28 cellular contexts compared by ENCODE assay signal in the genomic region with DNA sequence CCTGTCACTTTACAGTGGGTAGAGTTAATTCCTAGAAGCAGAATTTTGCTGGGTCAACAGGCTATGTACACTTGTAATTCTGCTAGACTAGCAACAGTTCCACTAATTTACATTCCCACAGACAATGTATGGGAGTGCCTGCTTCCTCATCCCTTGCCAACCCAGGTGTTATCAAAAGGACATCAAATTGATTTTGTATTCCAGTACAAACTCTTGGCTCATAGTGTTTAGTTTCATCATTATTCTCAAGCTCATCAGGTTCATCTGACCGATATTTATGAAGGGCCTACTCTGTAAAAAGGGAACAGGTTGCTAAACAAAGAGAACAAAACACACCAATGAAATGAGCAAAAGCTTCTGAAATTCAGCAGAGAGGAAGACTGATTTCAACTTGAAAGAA. TPM values are rescaled to one million over a fixed set of nuclear protein-coding genes. Genes with fewer than 3 reads are reported as not detected.
DNase-seq lines count a peak whose midpoint lies in the region; ATAC-seq, FAIRE-seq and TF ChIP-seq lines count a peak whose summit lies in the region.
"Had no signal": no experiment of that assay in that cellular context is flagged by ENCODE, and none has a peak within 500 bp of the region (broad histone marks: within the 10 kb centered on the region; RNA-seq: fewer than 3 reads in every experiment).

No MANE protein-coding gene starts in this region.

- no peak for TF ChIP-seq POLR2A in HepG2 (IDR thresholded peaks at IDR 0.05; ENCODE audit: insufficient read depth in 1 of 2, low read depth in 2 of 2, low read length in 2 of 2)

- TF ChIP-seq RAD21 in liver (IDR thresholded peaks at IDR 0.05) (peak; percentile 10 to 48), HepG2 (CRISPR knock-in tag; IDR thresholded peaks at IDR 0.05) (no peak)

- no TSS peak for BruUV-seq in HepG2 (replicated peaks; lab: Mats Ljungman, UMichigan)

- no peak overlapping the region for H3K4me3 Mint-ChIP-seq in activated T-helper 17 cell treated with anti-CD3 and anti-CD28 coated beads, Interleukin-2, amount 50 U/mL, for 72 hours
- no peak overlapping the region for H3K4me3 Mint-ChIP-seq in mesothelial cell of epicardium
- H3K4me3 Mint-ChIP-seq: brain; stimulated activated naive CD8-positive, alpha-beta T cell treated with anti-CD3 and anti-CD28 coated beads, Interleukin-15, Interleukin-2, amounts not matched to agents 100 ng/mL and 50 ng/mL, for 24 hours had no signal

- H3K4me1 ChIP-seq in liver (ENCODE audit: control insufficient read depth in 4 of 4, insufficient read depth in 4 of 4, low read length in 3 of 4) (peaks cover 4 to 56% (median 45%) of the 10 kb centered on the region in 4 donors), HepG2 (ENCODE audit: insufficient read depth, low read length) (peaks cover 32% of the 10 kb centered on the region), mesodermal cell (ENCODE audit: control insufficient read depth, insufficient read depth, low read length, poor library complexity, severe bottlenecking) (peaks cover 30% of the 10 kb centered on the region)

- DNase-seq in HepG2 (ENCODE audit: low spot score) (no peak), T1000 (lab: John Stamatoyannopoulos, UW) (no peak), mesothelial cell of epicardium (ENCODE audit: low spot score in 2 of 2, unreplicated experiment in 2 of 2) (no peak), G401 (ENCODE audit: low spot score) (no peak)
- DNase-seq: activated CD4-positive, alpha-beta T cell treated with anti-CD3 and anti-CD28 coated beads, Interleukin-2, amount 50 U/mL, for 4 hours; activated CD8-positive, alpha-beta memory T cell treated with anti-CD3 and anti-CD28 coated beads, Interleukin-2, amount 50 U/mL, for 4 hours; activated gamma-delta T cell; adrenal gland; BE2C; cerebellar nuclear complex; HCEC 1CT; NCI-H1417; NCI-H2029 treated with DMSO at 0.1 percent for 48 hours; NCI-H526; ovary; retina; T-helper 1 cell had no signal

- no peak overlapping the region for H2AFZ ChIP-seq in HepG2 (ENCODE audit: low read length)

- FAIRE-seq in HepG2 (lab: Jason Lieb, UNC): no peak
- FAIRE-seq: frontal cortex, GM12891 had no signal

- peak overlapping the region; percentile 27 for H3K27ac Mint-ChIP-seq in activated T-helper 17 cell treated with anti-CD3 and anti-CD28 coated beads, Interleukin-2, amount 50 U/mL, for 72 hours
- H3K27ac Mint-ChIP-seq in mesothelial cell of epicardium: no peak overlapping the region

- CTCF ChIA-PET in HepG2 (lab: Yijun Ruan, JAX; ENCODE audit: low intra/inter-chr PET ratio, low total read pairs): interaction anchor here (2.6 kb wide), 1 partner anchor 120 kb away, joined by 27 read pairs; no protein-coding TSS in a partner anchor

- TF ChIP-seq CTCF in liver (IDR thresholded peaks at IDR 0.05; ENCODE audit: low read depth, low read length, missing input control): no peak
- TF ChIP-seq CTCF in HepG2 (CRISPR knock-in tag; IDR thresholded peaks at IDR 0.05): no peak
- no peak for TF ChIP-seq CTCF in mesothelial cell of epicardium (IDR thresholded peaks at IDR 0.05; ENCODE audit: unreplicated experiment)

- no peaks in the 10 kb centered on the region for H3K9me3 Mint-ChIP-seq in activated T-helper 17 cell treated with anti-CD3 and anti-CD28 coated beads, Interleukin-2, amount 50 U/mL, for 72 hours
- H3K9me3 Mint-ChIP-seq in mesothelial cell of epicardium: no peaks in the 10 kb centered on the region
- H3K9me3 Mint-ChIP-seq: brain; stimulated activated naive CD8-positive, alpha-beta T cell treated with anti-CD3 and anti-CD28 coated beads, Interleukin-15, Interleukin-2, amounts not matched to agents 100 ng/mL and 50 ng/mL, for 24 hours had no signal

- H3K4me3 ChIP-seq in liver (ENCODE audit: low read depth in 1 of 3, low read length in 3 of 3): peak overlapping the region; percentile 12 to 31 (median 20)
- H3K4me3 ChIP-seq in HepG2 (replicated peaks in 1 of 3; ENCODE audit: insufficient read depth in 1 of 3, low read depth in 2 of 3, low read length in 3 of 3): no peak overlapping the region
- H3K4me3 ChIP-seq in mesodermal cell (ENCODE audit: extremely low read depth, insufficient read depth, low read length, poor library complexity, severe bottlenecking): no peak overlapping the region
- H3K4me3 ChIP-seq: adrenal gland, lung, ovary, SK-N-MC, smooth muscle cell, vagina had no signal

- no peak for TF ChIP-seq EP300 in HepG2 (IDR thresholded peaks at IDR 0.05; ENCODE audit: low read depth in 2 of 2, low read length in 2 of 2)
- no peak for TF ChIP-seq EP300 in HepG2 (CRISPR knock-in tag; IDR thresholded peaks at IDR 0.05; ENCODE audit: borderline replicate concordance)

- peak overlapping the region; percentile 29 to 76 for H3K27ac ChIP-seq in liver (ENCODE audit: low read depth in 1 of 2, low read length in 2 of 2)
- H3K27ac ChIP-seq in HepG2 (ENCODE audit: extremely low read length, insufficient read depth, low read length): no peak overlapping the region
- peak overlapping the region; percentile 30 for H3K27ac ChIP-seq in mesodermal cell (ENCODE audit: low read depth, low read length, severe bottlenecking)
- H3K27ac ChIP-seq: ovary, vagina had no signal

- 37% methylated on average over 1 of the region's 1 CpG for WGBS in liver
- WGBS in HepG2 (ENCODE audit: low lambda C conversion rate): 100% methylated on average over 1 of the region's 1 CpG
- no CpG with 5 or more reads among the region's 1 CpG for WGBS in mesodermal cell (ENCODE audit: insufficient coverage in 2 of 2), 2 experiments

- H3K4me1 Mint-ChIP-seq in activated T-helper 17 cell treated with anti-CD3 and anti-CD28 coated beads, Interleukin-2, amount 50 U/mL, for 72 hours: peaks cover 5% of the 10 kb centered on the region
- H3K4me1 Mint-ChIP-seq in mesothelial cell of epicardium: peaks cover 29% of the 10 kb centered on the region

- peaks cover 12% of the 10 kb centered on the region for H4K20me1 ChIP-seq in HepG2 (ENCODE audit: insufficient read depth, low read length)

- no peak overlapping the region for H3K4me2 ChIP-seq in HepG2 (ENCODE audit: low read depth, low read length)
- H3K4me2 ChIP-seq: smooth muscle cell had no signal

- H3K9me3 ChIP-seq in liver (ENCODE audit: control insufficient read depth in 4 of 4, low read length in 3 of 4): no peaks in the 10 kb centered on the region
- H3K9me3 ChIP-seq in HepG2 (ENCODE audit: low read length): no peaks in the 10 kb centered on the region
- no peaks in the 10 kb centered on the region for H3K9me3 ChIP-seq in mesodermal cell (ENCODE audit: control insufficient read depth, low read length)
- H3K9me3 ChIP-seq: adrenal gland, BE2C, ovary, vagina had no signal

- POLR2A ChIA-PET in HepG2 (lab: Yijun Ruan, JAX): interaction anchor here (0.9 kb wide), 1 partner anchor 32 kb away, joined by 3 read pairs; no protein-coding TSS in a partner anchor

- no peaks in the 10 kb centered on the region for H3K27me3 Mint-ChIP-seq in activated T-helper 17 cell treated with anti-CD3 and anti-CD28 coated beads, Interleukin-2, amount 50 U/mL, for 72 hours
- H3K27me3 Mint-ChIP-seq in mesothelial cell of epicardium (ENCODE audit: low read depth): no peaks in the 10 kb centered on the region
- H3K27me3 Mint-ChIP-seq: brain; stimulated activated naive CD8-positive, alpha-beta T cell treated with anti-CD3 and anti-CD28 coated beads, Interleukin-15, Interleukin-2, amounts not matched to agents 100 ng/mL and 50 ng/mL, for 24 hours had no signal

- in situ Hi-C loops in HepG2 (cut with HindIII; ENCODE audit: extremely low pct_ligation_motif_present, low pct_unique_long_range_greater_than_20kb): loop anchor here (5.0 kb wide), 1 partner anchor 119 kb away; no protein-coding TSS in a partner anchor
- in situ Hi-C loops in G401 (cut with HindIII; ENCODE audit: low sequenced_read_pairs): no loop called here

- no peak for ATAC-seq in HepG2
- ATAC-seq in activated T-helper 17 cell treated with anti-CD3 and anti-CD28 coated beads, Interleukin-2, amount 50 U/mL, for 72 hours (replicated peaks): no peak

- H3K9ac ChIP-seq in liver (ENCODE audit: low read depth in 1 of 2, low read length in 2 of 2): peak overlapping the region; percentile 7 to 49
- H3K9ac ChIP-seq in HepG2 (ENCODE audit: insufficient read depth, low read depth, low read length): no peak overlapping the region

- H3K79me2 ChIP-seq in HepG2 (ENCODE audit: insufficient read depth, low read length): no peaks in the 10 kb centered on the region

- H3K36me3 ChIP-seq in liver (ENCODE audit: control insufficient read depth in 4 of 4, insufficient read depth in 3 of 4, low read depth in 1 of 4, low read length in 3 of 4) (peaks cover 0 to 25% (median 13%) of the 10 kb centered on the region in 4 donors), HepG2 (replicated peaks in 1 of 2; ENCODE audit: control insufficient read depth in 1 of 2, insufficient read depth in 2 of 2, low read length in 2 of 2) (peaks cover 20 to 52% of the 10 kb centered on the region in 2 experiments), mesodermal cell (ENCODE audit: control insufficient read depth, insufficient read depth, low read length) (peaks cover 91% of the 10 kb centered on the region)
- H3K36me3 ChIP-seq: ovary had no signal

- intact Hi-C loops in HepG2 (cut with micrococcal nuclease; ENCODE audit: unreplicated experiment): no loop called here

- H3K36me3 Mint-ChIP-seq in activated T-helper 17 cell treated with anti-CD3 and anti-CD28 coated beads, Interleukin-2, amount 50 U/mL, for 72 hours (ENCODE audit: low read depth): peaks cover 100% of the 10 kb centered on the region
- peaks cover 39% of the 10 kb centered on the region for H3K36me3 Mint-ChIP-seq in mesothelial cell of epicardium

- H3K27me3 ChIP-seq in liver (ENCODE audit: control insufficient read depth in 4 of 4, insufficient read depth in 4 of 4, low read length in 3 of 4) (no peaks in the 10 kb centered on the region), HepG2 (ENCODE audit: control insufficient read depth in 1 of 2, insufficient read depth in 2 of 2, low read length in 2 of 2) (no peaks in the 10 kb centered on the region)
- H3K27me3 ChIP-seq: adrenal gland, BE2C, ovary, vagina had no signal

RNA-seq across cellular contexts. Expression of a gene that starts 30.7 kb away (rescaled TPM):
- total RNA-seq in liver: 10 to 100 TPM; 18.4 to 42.8 TPM
- 10 to 100 TPM; 26.0 to 57.4 TPM for polyA plus RNA-seq in liver
- total RNA-seq in HepG2 (2016; rRNA removed; fragmentation: Illumina TruSeq; extraction: Trizol): 17.0 and 40.7 TPM in 2 replicates
- total RNA-seq in HepG2 (2016; cell fraction: cytosol; rRNA removed; fragmentation: Illumina TruSeq; extraction: Trizol; ENCODE audit: low read depth): 23.7 and 24.5 TPM in 2 replicates
- total RNA-seq in HepG2 (2016; cell fraction: insoluble cytoplasmic fraction; rRNA removed; fragmentation: Illumina TruSeq; extraction: Trizol): 17.3 and 36.3 TPM in 2 replicates
- total RNA-seq in HepG2 (2016; cell fraction: membrane; rRNA removed; fragmentation: Illumina TruSeq; extraction: Trizol): 17.7 and 19.6 TPM in 2 replicates
- 30.0 and 32.6 TPM in 2 replicates for total RNA-seq in HepG2 (2016; cell fraction: nucleus; rRNA removed; fragmentation: Illumina TruSeq; extraction: Trizol)
- 28.1 and 30.1 TPM in 2 replicates for polyA plus RNA-seq in HepG2 (2011; rRNA removed)
- 12.4 and 18.9 TPM in 2 replicates for polyA plus RNA-seq in HepG2 (2011; cell fraction: cytosol; rRNA removed)
- polyA plus RNA-seq in HepG2 (2011; cell fraction: nucleus; rRNA removed): 12.4 and 19.6 TPM in 2 replicates
- 34.7 and 41.5 TPM in 2 replicates for polyA plus RNA-seq in HepG2 (2012)
- 4.7 and 4.8 TPM in 2 replicates for polyA plus RNA-seq in HepG2 (2016; cell fraction: cytosol; fragmentation: Illumina TruSeq; extraction: Trizol; ENCODE audit: low read depth)
- 82.4 and 83.3 TPM in 2 replicates for polyA plus RNA-seq in HepG2 (2016; cell fraction: insoluble cytoplasmic fraction; fragmentation: Illumina TruSeq; extraction: Trizol; ENCODE audit: low read depth)
- polyA plus RNA-seq in HepG2 (2016; cell fraction: membrane; fragmentation: Illumina TruSeq; extraction: Trizol; ENCODE audit: low read depth): 12.6 and 14.2 TPM in 2 replicates
- 48.7 and 48.8 TPM in 2 replicates for polyA plus RNA-seq in HepG2 (2016; cell fraction: nucleus; fragmentation: Illumina TruSeq; extraction: Trizol; ENCODE audit: insufficient read depth, low read depth)
- polyA minus RNA-seq in HepG2 (2011; rRNA and poly(A)+ RNA removed; ENCODE audit: low replicate concordance): 19.2 and 28.5 TPM in 2 replicates
- polyA minus RNA-seq in HepG2 (2011; cell fraction: cytosol; rRNA and poly(A)+ RNA removed): 16.3 and 22.9 TPM in 2 replicates
- 58.1 and 64.4 TPM in 2 replicates for polyA minus RNA-seq in HepG2 (2011; cell fraction: nucleus; rRNA and poly(A)+ RNA removed)
- 100 to 1,000 TPM in 1 of 2 donors, 10 to 100 TPM in 1; 86.1 to 119 TPM for total RNA-seq in activated T-helper 17 cell treated with anti-CD3 and anti-CD28 coated beads, Interleukin-2, amount 50 U/mL, for 72 hours
- 70.5 TPM for polyA plus RNA-seq in mesodermal cell (2013, experiment 1 of 2)
- polyA plus RNA-seq in mesodermal cell (2013, experiment 2 of 2): 76.4 TPM
- total RNA-seq in mesothelial cell of epicardium: 93.0 to 97.2 TPM (median 96.2 TPM) in 3 replicates
- 10.0 and 29.5 TPM in 2 replicates for total RNA-seq in G401 (2014; rRNA removed; shearing (Covaris generic))

Comparison
In these comparisons a context has a peak if more than half of its experiments do, and no peak if none do; other contexts are left out.
1. H3K4me3 ChIP-seq: peak in liver (3 of 3); none in HepG2 (0 of 3) and mesodermal cell (single experiment).